In genomic region chr21:30072496-30072895, GRCh38 we compare ENCODE assay signal across 8 cellular contexts.
A peak's percentile ranks its signal among the peaks of the same experiment; 100 is the strongest.
DNase-seq lines count a peak whose midpoint lies in the region; ATAC-seq and TF ChIP-seq lines count a peak whose summit lies in the region.

No MANE protein-coding gene starts in this region.

- H3K9me3 ChIP-seq in neural cell (ENCODE audit: low read length) = peaks cover 7% of the 10 kb centered on the region

- no peaks in the 10 kb centered on the region for H3K27me3 Mint-ChIP-seq in natural killer cell (ENCODE audit: low read depth in 2 of 2)

- H3K36me3 Mint-ChIP-seq in natural killer cell = no peaks in the 10 kb centered on the region

- DNase-seq in H7 (peak; percentile 22), NCI-H226 (peak; percentile 47), cardiac fibroblast (ENCODE audit: low read depth in 2 of 2) (peak; percentile 48 to 53), NCI-H1694 treated with DMSO at 0.1 percent for 48 hours (lab: John Stamatoyannopoulos, UW) (no peak), natural killer cell (no peak)
- DNase-seq in activated T-cell treated with anti-CD3 and anti-CD28 coated beads, Interleukin-2, amount 50 U/mL, for 1 hour = no peak
- DNase-seq in activated naive CD4-positive, alpha-beta T cell treated with anti-CD3 and anti-CD28 coated beads, Interleukin-2, amount 50 U/mL, for 16 hours = no peak

- no peak overlapping the region for H3K4me3 ChIP-seq in H7 (ENCODE audit: insufficient read depth, low read depth, low read length)
- no peak overlapping the region for H3K4me3 ChIP-seq in cardiac fibroblast (replicated peaks in 1 of 2; ENCODE audit: low read depth in 2 of 2, low read length in 2 of 2)
- H3K4me3 ChIP-seq in neural cell (ENCODE audit: low read length) = no peak overlapping the region

- no peak for ATAC-seq in natural killer cell

- no peaks in the 10 kb centered on the region for H3K27me3 ChIP-seq in H7 (ENCODE audit: control insufficient read depth, insufficient read depth, low read length)
- H3K27me3 ChIP-seq in neural cell (ENCODE audit: insufficient read depth, low read depth, low read length) = no peaks in the 10 kb centered on the region

- no peak for TF ChIP-seq EP300 in neural cell (conservative IDR thresholded peaks at IDR 0.05; ENCODE audit: poor library complexity, severe bottlenecking)

- TF ChIP-seq RAD21 in neural cell (conservative IDR thresholded peaks at IDR 0.05) = peak; percentile 43

- no peaks in the 10 kb centered on the region for H3K9me2 ChIP-seq in neural cell (ENCODE audit: insufficient read depth, low read length)

- no peak overlapping the region for H3K27ac ChIP-seq in neural cell (ENCODE audit: low read length)

- H3K9ac ChIP-seq in neural cell (ENCODE audit: low read length) = no peak overlapping the region

- no peaks in the 10 kb centered on the region for H3K79me2 ChIP-seq in neural cell (replicated peaks; ENCODE audit: insufficient read depth, low read length)

- no peaks in the 10 kb centered on the region for H3F3A ChIP-seq in neural cell (ENCODE audit: insufficient read depth, low read length, poor library complexity, severe bottlenecking)

- H3K4me2 ChIP-seq in neural cell (ENCODE audit: low read length) = no peak overlapping the region

- peaks cover 9 to 13% of the 10 kb centered on the region in 2 donors for H3K9me3 Mint-ChIP-seq in natural killer cell

- no peaks in the 10 kb centered on the region for H3K4me1 Mint-ChIP-seq in natural killer cell

- no peak for TF ChIP-seq CTCF in cardiac fibroblast (IDR thresholded peaks at IDR 0.05; ENCODE audit: low read depth, low read length)
- TF ChIP-seq CTCF in neural cell (IDR thresholded peaks at IDR 0.05; ENCODE audit: poor library complexity, severe bottlenecking) = peak; percentile 46
- no peak for TF ChIP-seq CTCF in natural killer cell (IDR thresholded peaks at IDR 0.05)

- H3K36me3 ChIP-seq in H7 (replicated peaks; ENCODE audit: control insufficient read depth, insufficient read depth, low read length) (no peaks in the 10 kb centered on the region), neural cell (ENCODE audit: insufficient read depth, low read length) (no peaks in the 10 kb centered on the region)

- intact Hi-C loops in natural killer cell (cut with micrococcal nuclease) = no loop called here

- H3K27ac Mint-ChIP-seq in natural killer cell = no peak overlapping the region

- H4K20me1 ChIP-seq in neural cell (ENCODE audit: insufficient read depth) = no peaks in the 10 kb centered on the region

- no peak overlapping the region for H3K4me3 Mint-ChIP-seq in natural killer cell

- H2AFZ ChIP-seq in neural cell (ENCODE audit: low read depth, low read length) = no peak overlapping the region

TF ChIP-seq in neural cell, 6 proteins besides CTCF, POLR2A, EP300 and RAD21:
- no peak for TF ChIP-seq TAF1 (IDR thresholded peaks at IDR 0.05; ENCODE audit: low read depth)
- TF ChIP-seq SMC3 (conservative IDR thresholded peaks at IDR 0.05; ENCODE audit: poor library complexity) = peak; percentile 39

Comparison
In these comparisons a context has a peak if more than half of its experiments do, and no peak if none do; other contexts are left out.
1. DNase-seq: peak in H7 (single experiment), NCI-H226 (single experiment) and cardiac fibroblast (2 of 2); none in activated T-cell treated with anti-CD3 and anti-CD28 coated beads, Interleukin-2, amount 50 U/mL, for 1 hour (single experiment), NCI-H1694 treated with DMSO at 0.1 percent for 48 hours (single experiment), natural killer cell (single experiment) and activated naive CD4-positive, alpha-beta T cell treated with anti-CD3 and anti-CD28 coated beads, Interleukin-2, amount 50 U/mL, for 16 hours (single experiment).